In the genomic region with DNA sequence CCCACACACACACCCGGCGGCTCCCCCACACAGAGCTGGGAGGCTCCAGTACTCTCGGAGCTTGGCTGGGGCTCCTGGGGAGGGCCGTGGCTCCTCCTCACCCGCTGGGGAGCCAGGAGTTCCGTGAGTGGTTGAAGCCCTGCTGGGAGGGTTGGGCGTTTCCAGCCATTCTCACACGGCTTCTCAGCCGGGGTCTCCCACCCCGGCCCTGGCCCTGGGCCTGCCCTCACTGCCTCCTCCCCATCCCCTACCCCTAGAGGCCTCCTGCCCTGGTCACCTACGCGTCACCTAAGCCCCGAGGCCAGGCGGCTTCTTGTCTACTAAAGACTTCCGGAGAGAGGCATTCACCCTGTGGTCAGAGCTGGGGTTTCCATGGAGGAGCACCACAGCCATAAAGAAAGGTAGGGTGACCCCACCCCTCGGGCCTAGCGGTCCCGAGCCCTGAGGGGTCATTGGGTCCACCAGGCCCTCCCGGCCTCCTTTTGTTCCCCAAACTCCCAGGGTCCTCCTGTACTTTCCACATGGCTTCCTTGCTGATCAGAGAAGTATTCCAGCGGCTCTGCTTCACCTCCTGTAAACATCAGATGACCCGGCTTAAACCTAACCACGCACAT, we compare ENCODE assay signal across 28 cellular contexts.
A peak's percentile ranks its signal among the peaks of the same experiment; 100 is the strongest.
DNase-seq lines count a peak whose midpoint lies in the region; ATAC-seq, FAIRE-seq and TF ChIP-seq lines count a peak whose summit lies in the region.
"Had no signal": no experiment of that assay in that cellular context is flagged by ENCODE, and none has a peak within 500 bp of the region (broad histone marks: within the 10 kb centered on the region; RNA-seq: fewer than 3 reads in every experiment).

No MANE protein-coding gene starts in this region.

- peaks cover 30% of the 10 kb centered on the region for H3K4me1 Mint-ChIP-seq in neural progenitor cell
- H3K4me1 Mint-ChIP-seq: activated B cell treated with CpG ODN at 0.5 μM for 24 hours; activated CD4-positive, alpha-beta T cell treated with anti-CD3 and anti-CD28 coated beads, Interleukin-2, amount 10 ng/mL, durations not matched to agents 7 days and 5 days; activated naive CD8-positive, alpha-beta T cell treated with anti-CD3 and anti-CD28 coated beads for 36 hours; mesothelial cell of epicardium; naive thymus-derived CD4-positive, alpha-beta T cell had no signal

- no peaks in the 10 kb centered on the region for H3K27me3 ChIP-seq in HepG2 (ENCODE audit: control insufficient read depth in 1 of 2, insufficient read depth in 2 of 2, low read length in 2 of 2)
- no peaks in the 10 kb centered on the region for H3K27me3 ChIP-seq in right lobe of liver
- no peaks in the 10 kb centered on the region for H3K27me3 ChIP-seq in neural progenitor cell
- H3K27me3 ChIP-seq: cardiac muscle cell, vagina had no signal

- peak; percentile 53 to 67; a peak in 2 of 4 replicates for TF ChIP-seq POLR2A in HepG2 (IDR thresholded peaks at IDR 0.05; ENCODE audit: insufficient read depth in 1 of 2, low read depth in 2 of 2, low read length in 2 of 2)
- no peak for TF ChIP-seq POLR2A in right lobe of liver (IDR thresholded peaks at IDR 0.05)

- H3K27me3 Mint-ChIP-seq in neural progenitor cell (ENCODE audit: insufficient read depth, low read depth): peaks cover 3% of the 10 kb centered on the region

- 15% methylated on average over 17 of the region's 22 CpGs for WGBS in HepG2 (ENCODE audit: low lambda C conversion rate)
- WGBS in right lobe of liver (ENCODE audit: insufficient coverage, low coverage, low lambda C conversion rate, missing lambda C conversion rate): 98% methylated on average over 8 of the region's 22 CpGs

- H3K9ac ChIP-seq in HepG2 (ENCODE audit: insufficient read depth, low read depth, low read length): peak overlapping the region; percentile 74
- no peak overlapping the region for H3K9ac ChIP-seq in neural progenitor cell

- DNase-seq in HepG2 (ENCODE audit: low spot score): peak; percentile 85
- no peak for DNase-seq in right lobe of liver
- DNase-seq in ecto neural progenitor cell (ENCODE audit: low spot score): peak; percentile 49
- DNase-seq in neural progenitor cell (ENCODE audit: low spot score): no peak
- DNase-seq in activated CD8-positive, alpha-beta memory T cell treated with anti-CD3 and anti-CD28 coated beads for 24 hours: no peak
- DNase-seq in GF-D8 (lab: John Stamatoyannopoulos, UW): no peak
- DNase-seq in GM19239 (ENCODE audit: insufficient read length, low spot score): no peak
- DNase-seq: activated B cell treated with CpG ODN at 0.5 μM for 24 hours; activated CD4-positive, alpha-beta T cell treated with anti-CD3 and anti-CD28 coated beads, Interleukin-2, amount 10 ng/mL, durations not matched to agents 7 days and 5 days; activated gamma-delta T cell; activated naive CD8-positive, alpha-beta T cell treated with anti-CD3 and anti-CD28 coated beads for 36 hours; activated T-cell treated with anti-CD3 and anti-CD28 coated beads, Interleukin-2, amount 50 U/mL, for 24 hours; aorta; CD4-positive, alpha-beta T cell; HCEC 1CT; IMR-90; naive thymus-derived CD4-positive, alpha-beta T cell; NCI-H1436; NCI-H2081; occipital lobe; RPMI8226; stimulated activated naive CD4-positive, alpha-beta T cell had no signal

- intact Hi-C loops in HepG2 (cut with micrococcal nuclease; ENCODE audit: unreplicated experiment) (no loop called here), right lobe of liver (cut with DNase I) (no loop called here)

- peaks cover 3% of the 10 kb centered on the region for H3K9me3 Mint-ChIP-seq in neural progenitor cell
- H3K9me3 Mint-ChIP-seq: activated B cell treated with CpG ODN at 0.5 μM for 24 hours; activated naive CD8-positive, alpha-beta T cell treated with anti-CD3 and anti-CD28 coated beads for 36 hours; activated T-cell treated with anti-CD3 and anti-CD28 coated beads, Interleukin-2, amount 50 U/mL, for 24 hours; CD4-positive, alpha-beta T cell had no signal

- H4K20me1 ChIP-seq in HepG2 (ENCODE audit: insufficient read depth, low read length) (no peaks in the 10 kb centered on the region), neural progenitor cell (ENCODE audit: low read depth) (no peaks in the 10 kb centered on the region)

- H3F3A ChIP-seq in neural progenitor cell (ENCODE audit: low read depth): peaks cover 8% of the 10 kb centered on the region

- in situ Hi-C loops in HepG2 (cut with HindIII; ENCODE audit: extremely low pct_ligation_motif_present, low pct_unique_long_range_greater_than_20kb): no loop called here

- H3K4me3 ChIP-seq in HepG2 (replicated peaks in 1 of 3; ENCODE audit: insufficient read depth in 1 of 3, low read depth in 2 of 3, low read length in 3 of 3): peak overlapping the region; percentile 17 to 65 (median 59); a peak in 5 of 6 replicates
- H3K4me3 ChIP-seq in right lobe of liver: no peak overlapping the region
- no peak overlapping the region for H3K4me3 ChIP-seq in neural progenitor cell
- H3K4me3 ChIP-seq: cardiac muscle cell, thoracic aorta, vagina had no signal

- CTCF ChIA-PET in HepG2 (lab: Yijun Ruan, JAX; ENCODE audit: low intra/inter-chr PET ratio, low total read pairs): no interaction called here

- TF ChIP-seq RAD21 in HepG2 (CRISPR knock-in tag; IDR thresholded peaks at IDR 0.05): no peak

- no peak; a peak in 1 of 4 replicates for TF ChIP-seq EP300 in HepG2 (IDR thresholded peaks at IDR 0.05; ENCODE audit: low read depth in 2 of 2, low read length in 2 of 2)
- TF ChIP-seq EP300 in HepG2 (CRISPR knock-in tag; IDR thresholded peaks at IDR 0.05; ENCODE audit: borderline replicate concordance): no peak

- peak overlapping the region; percentile 73 for H3K4me3 Mint-ChIP-seq in neural progenitor cell
- H3K4me3 Mint-ChIP-seq: activated B cell treated with CpG ODN at 0.5 μM for 24 hours; activated CD4-positive, alpha-beta T cell treated with anti-CD3 and anti-CD28 coated beads, Interleukin-2, amount 10 ng/mL, durations not matched to agents 7 days and 5 days; activated naive CD8-positive, alpha-beta T cell treated with anti-CD3 and anti-CD28 coated beads for 36 hours; activated T-cell treated with anti-CD3 and anti-CD28 coated beads, Interleukin-2, amount 50 U/mL, for 24 hours; CD4-positive, alpha-beta T cell; mesothelial cell of epicardium; naive thymus-derived CD4-positive, alpha-beta T cell had no signal

- H3K79me2 ChIP-seq in HepG2 (ENCODE audit: insufficient read depth, low read length) (peaks cover 2% of the 10 kb centered on the region), neural progenitor cell (ENCODE audit: low read depth) (no peaks in the 10 kb centered on the region)

- peak overlapping the region; percentile 37 for H2AFZ ChIP-seq in HepG2 (ENCODE audit: low read length)
- H2AFZ ChIP-seq in neural progenitor cell (replicated peaks): no peak overlapping the region

- H3K36me3 Mint-ChIP-seq in neural progenitor cell: peaks cover 3% of the 10 kb centered on the region
- H3K36me3 Mint-ChIP-seq: activated naive CD8-positive, alpha-beta T cell treated with anti-CD3 and anti-CD28 coated beads for 36 hours; mesothelial cell of epicardium; naive thymus-derived CD4-positive, alpha-beta T cell had no signal

- peak overlapping the region; percentile 97 for H3K27ac Mint-ChIP-seq in neural progenitor cell
- H3K27ac Mint-ChIP-seq: activated B cell treated with CpG ODN at 0.5 μM for 24 hours; activated CD4-positive, alpha-beta T cell treated with anti-CD3 and anti-CD28 coated beads, Interleukin-2, amount 10 ng/mL, durations not matched to agents 7 days and 5 days; activated naive CD8-positive, alpha-beta T cell treated with anti-CD3 and anti-CD28 coated beads for 36 hours; activated T-cell treated with anti-CD3 and anti-CD28 coated beads, Interleukin-2, amount 50 U/mL, for 24 hours; CD4-positive, alpha-beta T cell; mesothelial cell of epicardium; naive thymus-derived CD4-positive, alpha-beta T cell had no signal

- TF ChIP-seq CTCF in HepG2 (CRISPR knock-in tag; IDR thresholded peaks at IDR 0.05) (no peak), right lobe of liver (IDR thresholded peaks at IDR 0.05) (no peak), neural progenitor cell (IDR thresholded peaks at IDR 0.05) (no peak)

- H3K27ac ChIP-seq in HepG2 (ENCODE audit: extremely low read length, insufficient read depth, low read length) (peak overlapping the region; percentile 76), right lobe of liver (no peak overlapping the region), neural progenitor cell (no peak overlapping the region)
- H3K27ac ChIP-seq: cardiac muscle cell, thoracic aorta, vagina had no signal

- ATAC-seq in HepG2 (peak; percentile 90), right lobe of liver (no peak), GM18498 (IDR thresholded peaks at IDR 0.05; ENCODE audit: unreplicated experiment) (no peak)
- ATAC-seq: naive thymus-derived CD4-positive, alpha-beta T cell had no signal

- H3K4me2 ChIP-seq in HepG2 (ENCODE audit: low read depth, low read length) (peak overlapping the region; percentile 86), neural progenitor cell (no peak overlapping the region)

- peaks cover 51% of the 10 kb centered on the region for H3K4me1 ChIP-seq in HepG2 (ENCODE audit: insufficient read depth, low read length)
- H3K4me1 ChIP-seq in right lobe of liver: no peaks in the 10 kb centered on the region
- H3K4me1 ChIP-seq in neural progenitor cell: peaks cover 19% of the 10 kb centered on the region
- H3K4me1 ChIP-seq: vagina had no signal

- H3K9me3 ChIP-seq in HepG2 (ENCODE audit: low read length) (no peaks in the 10 kb centered on the region), right lobe of liver (no peaks in the 10 kb centered on the region), neural progenitor cell (ENCODE audit: low read depth) (no peaks in the 10 kb centered on the region)
- H3K9me3 ChIP-seq: thoracic aorta, vagina had no signal

- BruUV-seq in HepG2 (replicated peaks; lab: Mats Ljungman, UMichigan): no TSS peak

- POLR2A ChIA-PET in HepG2 (lab: Yijun Ruan, JAX): interaction anchor here (0.8 to 2.2 kb wide), 9 partner anchors 9 to 252 kb away, joined by 3 to 13 read pairs (median 3); no protein-coding TSS in a partner anchor

- peak; percentile 51 for FAIRE-seq in HepG2 (lab: Jason Lieb, UNC)
- FAIRE-seq in GM19239 (lab: Jason Lieb, UNC): no peak
- FAIRE-seq: keratinocyte had no signal

- H3K36me3 ChIP-seq in HepG2 (replicated peaks in 1 of 2; ENCODE audit: control insufficient read depth in 1 of 2, insufficient read depth in 2 of 2, low read length in 2 of 2) (no peaks in the 10 kb centered on the region; a peak in 2 of 5 replicates), right lobe of liver (no peaks in the 10 kb centered on the region), neural progenitor cell (no peaks in the 10 kb centered on the region)
- H3K36me3 ChIP-seq: cardiac muscle cell, thoracic aorta, vagina had no signal

TF ChIP-seq in HepG2, 621 proteins besides CTCF, POLR2A, EP300 and RAD21 (continues in another document):
- TF ChIP-seq EEA1 (CRISPR knock-in tag; IDR thresholded peaks at IDR 0.05; ENCODE audit: borderline replicate concordance) (no peak), MAFG (CRISPR knock-in tag; IDR thresholded peaks at IDR 0.05) (no peak)

Comparison
In these comparisons a context has a peak if more than half of its experiments do, and no peak if none do; other contexts are left out.
1. DNase-seq: peak in HepG2 (single experiment) and ecto neural progenitor cell (single experiment); none in right lobe of liver (0 of 3), neural progenitor cell (single experiment), activated CD8-positive, alpha-beta memory T cell treated with anti-CD3 and anti-CD28 coated beads for 24 hours (single experiment), GF-D8 (single experiment) and GM19239 (single experiment).
2. H3K4me3 ChIP-seq: peak in HepG2 (3 of 3); none in right lobe of liver (0 of 3) and neural progenitor cell (single experiment).